Comparison of ENCODE assay signal across 20 cellular contexts in genomic region chr7:47659664-47660462, GRCh38.
"Had no signal": no experiment of that assay in that cellular context is flagged by ENCODE, and none has a peak within 500 bp of the region (broad histone marks: within the 10 kb centered on the region; RNA-seq: fewer than 3 reads in every experiment).

No MANE protein-coding gene starts in this region.

- H3K36me3 Mint-ChIP-seq: activated naive CD4-positive, alpha-beta T cell treated with anti-CD3 and anti-CD28 coated beads, Interleukin-2, amount 50 U/mL, for 24 hours had no signal

- H3K27ac Mint-ChIP-seq: activated naive CD4-positive, alpha-beta T cell treated with anti-CD3 and anti-CD28 coated beads, Interleukin-2, amount 50 U/mL, for 24 hours; activated T-cell treated with anti-CD3 and anti-CD28 coated beads, Interleukin-2, amount 50 U/mL, for 72 hours; nephron progenitor cell had no signal

- DNase-seq: activated CD4-positive, alpha-beta T cell treated with anti-CD3 and anti-CD28 coated beads, Interleukin-2, amount 50 U/mL, for 4 hours; activated gamma-delta T cell; activated T-cell treated with anti-CD3 and anti-CD28 coated beads, Interleukin-2, amount 50 U/mL, for 72 hours; amniotic stem cell; caudate nucleus; dorsolateral prefrontal cortex; foreskin fibroblast; lower lobe of right lung; nephron progenitor cell; stimulated activated CD4-positive, alpha-beta T cell treated with anti-CD3 and anti-CD28 coated beads, Interleukin-15, amount 100 ng/mL, for 24 hours; stimulated activated CD4-positive, alpha-beta T cell treated with anti-CD3 and anti-CD28 coated beads, Interleukin-4, amount 100 ng/mL, for 1 hour; SW 1271; T-helper 2 cell; thyroid gland; WERI-Rb-1 had no signal

- H3K36me3 ChIP-seq: lower lobe of right lung, prostate gland, right atrium auricular region, thyroid gland, WERI-Rb-1 had no signal

- ATAC-seq: activated T-cell treated with anti-CD3 and anti-CD28 coated beads, Interleukin-2, amount 50 U/mL, for 72 hours had no signal

- H3K4me3 Mint-ChIP-seq: activated naive CD4-positive, alpha-beta T cell treated with anti-CD3 and anti-CD28 coated beads, Interleukin-2, amount 50 U/mL, for 24 hours; activated T-cell treated with anti-CD3 and anti-CD28 coated beads, Interleukin-2, amount 50 U/mL, for 72 hours; nephron progenitor cell had no signal

- H3K27me3 ChIP-seq: dorsolateral prefrontal cortex, right atrium auricular region, thyroid gland had no signal

- H3K27ac ChIP-seq: dorsolateral prefrontal cortex, lower lobe of right lung, prostate gland, right atrium auricular region, skin epidermis, WERI-Rb-1 had no signal

- H3K4me1 Mint-ChIP-seq: activated naive CD4-positive, alpha-beta T cell treated with anti-CD3 and anti-CD28 coated beads, Interleukin-2, amount 50 U/mL, for 24 hours had no signal

- FAIRE-seq: colon had no signal

- H3K9me3 ChIP-seq: lower lobe of right lung, prostate gland, right atrium auricular region, thyroid gland had no signal

- H3K27me3 Mint-ChIP-seq: activated naive CD4-positive, alpha-beta T cell treated with anti-CD3 and anti-CD28 coated beads, Interleukin-2, amount 50 U/mL, for 24 hours had no signal

- H3K4me3 ChIP-seq: dorsolateral prefrontal cortex, lower lobe of right lung, prostate gland, right atrium auricular region, skin epidermis, thyroid gland had no signal

- H3K4me1 ChIP-seq: prostate gland, right atrium auricular region had no signal

- H3K9me3 Mint-ChIP-seq: activated naive CD4-positive, alpha-beta T cell treated with anti-CD3 and anti-CD28 coated beads, Interleukin-2, amount 50 U/mL, for 24 hours; activated T-cell treated with anti-CD3 and anti-CD28 coated beads, Interleukin-2, amount 50 U/mL, for 72 hours; nephron progenitor cell had no signal
